In the genomic region with DNA sequence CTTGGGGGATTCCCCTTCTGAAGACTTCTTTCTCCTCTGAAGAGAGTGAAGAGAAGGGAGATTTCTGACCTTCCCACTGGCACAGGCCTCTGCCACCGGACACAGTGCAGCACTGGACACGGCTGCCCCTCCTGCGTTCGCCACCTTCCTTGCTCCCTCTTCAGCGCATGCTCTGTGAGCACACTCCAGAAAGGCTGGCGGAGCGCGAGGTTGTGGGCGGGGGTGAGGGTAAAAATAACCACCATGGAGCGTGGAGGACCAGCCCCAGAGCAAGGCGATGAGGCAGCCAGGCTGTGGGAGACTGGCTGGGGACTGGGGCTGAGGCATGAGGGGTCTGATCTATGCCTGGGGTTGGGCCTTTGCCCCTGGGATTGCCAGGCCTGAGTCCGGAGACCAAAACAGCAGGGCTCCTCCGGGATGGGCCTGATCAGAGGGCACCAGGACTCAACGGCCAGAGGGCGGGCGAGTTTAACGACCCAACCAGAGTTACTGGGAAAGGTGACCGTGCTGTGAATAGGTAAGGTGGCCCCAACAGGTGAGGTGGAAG, we compare ENCODE assay signal across 14 cellular contexts.
"Had no signal": no experiment of that assay in that cellular context is flagged by ENCODE, and none has a peak within 500 bp of the region (broad histone marks: within the 10 kb centered on the region; RNA-seq: fewer than 3 reads in every experiment).

No MANE protein-coding gene starts in this region.

- H3K4me3 Mint-ChIP-seq: activated CD4-positive, alpha-beta T cell treated with anti-CD3 and anti-CD28 coated beads, Interleukin-2, amount 10 ng/mL, durations not matched to agents 7 days and 5 days; activated naive CD8-positive, alpha-beta T cell treated with anti-CD3 and anti-CD28 coated beads, Interleukin-2, amount 10 ng/mL, durations not matched to agents 7 days and 5 days; brain; natural killer cell; T-helper 2 cell treated with Interferon-gamma antibody and Interleukin-4, amounts not matched to agents 5 μg/mL and 100 μg/mL, for 36 hours had no signal

- H3K36me3 Mint-ChIP-seq: activated naive CD8-positive, alpha-beta T cell treated with anti-CD3 and anti-CD28 coated beads, Interleukin-2, amount 10 ng/mL, durations not matched to agents 7 days and 5 days; brain; natural killer cell had no signal

- H3K36me3 ChIP-seq: transverse colon had no signal

- ATAC-seq: psoas muscle had no signal

- H3K4me1 ChIP-seq: psoas muscle had no signal

- H3K27ac Mint-ChIP-seq: activated CD4-positive, alpha-beta T cell treated with anti-CD3 and anti-CD28 coated beads, Interleukin-2, amount 10 ng/mL, durations not matched to agents 7 days and 5 days; activated naive CD8-positive, alpha-beta T cell treated with anti-CD3 and anti-CD28 coated beads, Interleukin-2, amount 10 ng/mL, durations not matched to agents 7 days and 5 days; natural killer cell; T-helper 2 cell treated with Interferon-gamma antibody and Interleukin-4, amounts not matched to agents 5 μg/mL and 100 μg/mL, for 36 hours had no signal

- H3K9me3 ChIP-seq: psoas muscle, transverse colon had no signal

- H3K27ac ChIP-seq: psoas muscle, transverse colon had no signal

- DNase-seq: activated CD4-positive, alpha-beta T cell treated with anti-CD3 and anti-CD28 coated beads, Interleukin-2, amount 10 ng/mL, durations not matched to agents 7 days and 5 days; activated naive CD8-positive, alpha-beta T cell treated with anti-CD3 and anti-CD28 coated beads, Interleukin-2, amount 10 ng/mL, durations not matched to agents 7 days and 5 days; effector memory CD4-positive, alpha-beta T cell; islet precursor cell; mesendoderm; natural killer cell; psoas muscle; stimulated activated CD4-positive, alpha-beta T cell treated with anti-CD3 and anti-CD28 coated beads, Interleukin-12 subunit alpha, Interleukin-12 subunit beta, amount 100 ng/mL, for 4 hours; stimulated activated CD4-positive, alpha-beta T cell treated with anti-CD3 and anti-CD28 coated beads, Interleukin-2, amount 100 ng/mL, for 24 hours; substantia nigra; SW 1271; transverse colon had no signal

- H3K27me3 ChIP-seq: transverse colon had no signal

- H3K4me1 Mint-ChIP-seq: natural killer cell had no signal

- H3K27me3 Mint-ChIP-seq: brain had no signal

- H3K4me3 ChIP-seq: psoas muscle, transverse colon had no signal

- H3K9me3 Mint-ChIP-seq: activated CD4-positive, alpha-beta T cell treated with anti-CD3 and anti-CD28 coated beads, Interleukin-2, amount 10 ng/mL, durations not matched to agents 7 days and 5 days; activated naive CD8-positive, alpha-beta T cell treated with anti-CD3 and anti-CD28 coated beads, Interleukin-2, amount 10 ng/mL, durations not matched to agents 7 days and 5 days; natural killer cell; T-helper 2 cell treated with Interferon-gamma antibody and Interleukin-4, amounts not matched to agents 5 μg/mL and 100 μg/mL, for 36 hours had no signal
